ENCODE assay signal across 8 cellular contexts in the genomic region with DNA sequence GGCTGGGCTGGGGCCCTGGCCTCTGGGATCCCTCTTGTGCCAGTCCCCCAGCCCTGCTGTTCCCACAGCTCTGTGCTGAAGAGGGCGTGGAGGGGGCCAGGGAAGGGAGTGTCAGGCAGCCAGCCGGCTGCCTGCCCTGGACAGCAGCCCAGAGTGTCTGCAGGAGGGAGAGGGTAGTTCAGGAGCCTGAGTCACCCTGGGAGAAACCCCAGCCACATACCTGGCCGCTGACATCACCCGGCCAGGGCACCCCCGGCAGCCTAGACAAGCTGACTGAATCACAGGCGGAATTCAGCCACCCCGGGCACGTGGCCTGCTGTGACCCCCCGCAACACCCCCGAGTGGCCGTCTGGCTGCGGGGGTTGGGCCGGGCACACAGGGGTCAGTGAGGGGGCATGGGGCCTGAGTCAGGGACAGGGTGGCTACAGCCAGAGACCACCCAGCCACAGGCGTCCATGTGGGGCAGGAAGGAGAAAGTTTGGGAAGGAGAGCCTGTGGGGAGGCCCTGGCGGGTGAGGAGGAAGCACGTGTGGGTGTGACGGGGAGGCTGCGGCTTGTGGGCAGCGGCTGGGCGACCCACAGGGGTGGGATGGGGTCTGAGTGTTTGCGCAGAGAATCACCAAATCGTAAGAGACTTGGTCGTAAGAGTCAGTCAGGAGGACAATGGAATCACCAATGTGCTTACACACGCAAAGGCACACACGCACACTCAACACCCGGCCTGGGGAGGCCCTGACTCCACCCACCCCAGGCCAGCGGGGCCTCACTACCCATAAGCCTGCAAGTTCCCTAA. TPM values are rescaled to one million over a fixed set of nuclear protein-coding genes. Genes with fewer than 3 reads are reported as not detected.
DNase-seq lines count a peak whose midpoint lies in the region; ATAC-seq, FAIRE-seq and TF ChIP-seq lines count a peak whose summit lies in the region.

No MANE protein-coding gene starts in this region.

- peaks cover 26% of the 10 kb centered on the region for H3K4me1 ChIP-seq in mammary epithelial cell (ENCODE audit: insufficient read depth, low read length)

- peak; percentile 76 for DNase-seq in DMS153 treated with DMSO at 0.1 percent for 48 hours (lab: John Stamatoyannopoulos, UW; ENCODE audit: unreplicated experiment)
- DNase-seq in HTR-8/SVneo (ENCODE audit: insufficient read length, low spot score): peak; percentile 94
- DNase-seq in T-helper 2 cell: peak in 3 of 5 experiments; percentile 23 to 88 (median 35)
- DNase-seq in mammary epithelial cell: peak; percentile 98
- peak; percentile 98 for DNase-seq in kidney epithelial cell (ENCODE audit: low read depth)
- peak; percentile 73 for DNase-seq in stimulated activated CD4-positive, alpha-beta T cell treated with anti-CD3 and anti-CD28 coated beads, Interleukin-15, amount 100 ng/mL, for 24 hours

- peak overlapping the region; percentile 62 for H3K9ac ChIP-seq in mammary epithelial cell (ENCODE audit: insufficient read depth, low read length)

- in situ Hi-C loops in mammary epithelial cell (cut with MboI; ENCODE audit: low sequenced_read_pairs in 2 of 2): no loop called here

- CTCF ChIA-PET in mammary epithelial cell (lab: Charles Lee; ENCODE audit: low non-redundant PET): interaction anchor here (0.6 kb wide), 2 partner anchors 17 to 40 kb away, joined by 3 to 4 read pairs; no protein-coding TSS in a partner anchor

- H3K27me3 ChIP-seq in mammary epithelial cell (ENCODE audit: insufficient read depth, low read length) (no peaks in the 10 kb centered on the region), kidney epithelial cell (ENCODE audit: control insufficient read depth, insufficient read depth, low read length) (no peaks in the 10 kb centered on the region)

- WGBS in mammary epithelial cell (ENCODE audit: low coverage, missing lambda C conversion rate): 3% methylated on average over 9 of the region's 27 CpGs

- peak overlapping the region; percentile 69 for H3K4me2 ChIP-seq in mammary epithelial cell (ENCODE audit: insufficient read depth, low read depth, low read length)

- intact Hi-C loops in mammary epithelial cell (cut with micrococcal nuclease): loop anchor here (1.0 kb wide), 2 partner anchors 11 to 13 kb away; a partner anchor contains a TSS

- no peaks in the 10 kb centered on the region for H3K9me3 ChIP-seq in mammary epithelial cell (replicated peaks; ENCODE audit: insufficient read depth, low read length)

- no peaks in the 10 kb centered on the region for H3K36me3 ChIP-seq in mammary epithelial cell (ENCODE audit: insufficient read depth, low read length)
- no peaks in the 10 kb centered on the region for H3K36me3 ChIP-seq in kidney epithelial cell (ENCODE audit: control insufficient read depth, insufficient read depth, low read length)

- H3K4me3 ChIP-seq in mammary epithelial cell (replicated peaks in 1 of 3; ENCODE audit: insufficient read depth in 1 of 3, low read depth in 2 of 3, low read length in 3 of 3): peak overlapping the region in 1 of 3 experiments; percentile 23
- H3K4me3 ChIP-seq in kidney epithelial cell (ENCODE audit: low read depth, low read length): no peak overlapping the region

- no peak for ATAC-seq in HG02588 (IDR thresholded peaks at IDR 0.05; ENCODE audit: unreplicated experiment)
- ATAC-seq in HG02840 (IDR thresholded peaks at IDR 0.05; ENCODE audit: low FRiP score, unreplicated experiment): no peak

- TF ChIP-seq CTCF in mammary epithelial cell (conservative IDR thresholded peaks at IDR 0.05 in 1 of 2, IDR thresholded peaks at IDR 0.05 in 1 of 2; ENCODE audit: extremely low read depth in 1 of 2, insufficient read depth in 1 of 2, low read depth in 1 of 2, low read length in 2 of 2) (no peak), kidney epithelial cell (IDR thresholded peaks at IDR 0.05; ENCODE audit: insufficient read depth, low read length, poor library complexity, severe bottlenecking) (no peak)

- dilution Hi-C loops in mammary epithelial cell (cut with HindIII; ENCODE audit: low sequenced_read_pairs): no loop called here

- FAIRE-seq in HTR-8/SVneo (lab: Jason Lieb, UNC): peak; percentile 93

- no peaks in the 10 kb centered on the region for H4K20me1 ChIP-seq in mammary epithelial cell (ENCODE audit: insufficient read depth, low read length)

- peak overlapping the region; percentile 79 for H3K27ac ChIP-seq in mammary epithelial cell (ENCODE audit: insufficient read depth, low read depth, low read length)

- no peaks in the 10 kb centered on the region for H3K79me2 ChIP-seq in mammary epithelial cell (ENCODE audit: insufficient read depth, low read length)

- no TSS peak for BruUV-seq in mammary epithelial cell (replicated peaks; lab: Mats Ljungman, UMichigan)

- H2AFZ ChIP-seq in mammary epithelial cell (ENCODE audit: low read depth, low read length): peak overlapping the region; percentile 60

RNA-seq across cellular contexts. Expression of a gene that starts 11.9 kb away (rescaled TPM):
- 10 to 100 TPM in 1 of 2 donors, 1 to 10 TPM in 1; 1.8 to 49.1 TPM for total RNA-seq in mammary epithelial cell
- polyA plus RNA-seq in mammary epithelial cell: 2.6 TPM
- polyA minus RNA-seq in mammary epithelial cell: 27.0 TPM
- 1.6 and 5.3 TPM in 2 replicates for total RNA-seq in kidney epithelial cell

RNA-seq across cellular contexts. Expression of a gene that starts 32.2 kb away (rescaled TPM):
- total RNA-seq in mammary epithelial cell (100 to 1,000 TPM in 1 of 2 donors, 10 to 100 TPM in 1; 81.9 to 316 TPM), kidney epithelial cell (67.1 and 79.5 TPM in 2 replicates)
- polyA plus RNA-seq in mammary epithelial cell: 224 TPM
- polyA minus RNA-seq in mammary epithelial cell: 242 TPM

RNA-seq across cellular contexts. Expression of a gene that starts 40.9 kb away (rescaled TPM):
- total RNA-seq in mammary epithelial cell (10 to 100 TPM; 11.0 to 16.9 TPM), kidney epithelial cell (13.4 and 18.5 TPM in 2 replicates)
- 11.5 TPM for polyA plus RNA-seq in mammary epithelial cell
- polyA minus RNA-seq in mammary epithelial cell: 11.9 TPM

RNA-seq across cellular contexts. Expression of a gene that starts 42.3 kb away (rescaled TPM):
- total RNA-seq in mammary epithelial cell (1 to 10 TPM; 1.3 to 2.1 TPM), kidney epithelial cell (0.48 TPM in 1 of 2 replicates, not detected in the other)
- 2.3 TPM for polyA plus RNA-seq in mammary epithelial cell
- polyA minus RNA-seq in mammary epithelial cell: not detected

RNA-seq across cellular contexts. Expression of a gene that starts 49.5 kb away (rescaled TPM):
- 10 to 100 TPM; 11.7 to 16.9 TPM for total RNA-seq in mammary epithelial cell
- polyA plus RNA-seq in mammary epithelial cell: 15.0 TPM
- polyA minus RNA-seq in mammary epithelial cell: 12.6 TPM
- 18.0 and 24.4 TPM in 2 replicates for total RNA-seq in kidney epithelial cell

Comparison
In these comparisons a context has a peak if more than half of its experiments do, and no peak if none do; other contexts are left out.
1. DNase-seq: peak in every context shown above with its lines; median percentile 98 in mammary epithelial cell; 98 in kidney epithelial cell; 94 in HTR-8/SVneo; 76 in DMS153 treated with DMSO at 0.1 percent for 48 hours; 73 in stimulated activated CD4-positive, alpha-beta T cell treated with anti-CD3 and anti-CD28 coated beads, Interleukin-15, amount 100 ng/mL, for 24 hours; 35 in T-helper 2 cell.